17 cellular contexts compared by ENCODE assay signal in the genomic region with DNA sequence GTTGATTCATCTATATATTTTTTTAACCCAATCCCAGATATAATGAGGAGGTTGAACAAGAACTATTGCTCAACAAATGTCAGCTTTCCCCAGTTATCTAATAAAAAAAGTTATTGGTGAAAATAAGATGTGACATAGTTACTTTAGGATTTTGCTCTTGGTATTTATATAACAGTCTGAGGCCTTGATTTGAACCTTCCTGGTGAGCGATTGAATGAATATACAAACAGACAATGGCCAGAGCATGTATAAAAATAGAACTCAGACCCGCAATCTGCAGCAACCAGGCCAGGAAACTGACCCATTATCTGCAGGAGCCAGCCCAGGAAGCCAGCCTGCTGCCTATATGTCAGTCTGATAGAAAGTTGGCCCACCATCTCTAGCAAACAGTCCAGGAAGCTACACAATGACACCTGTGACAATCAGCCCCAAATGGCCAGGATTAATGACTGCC.
DNase-seq lines count a peak whose midpoint lies in the region; ATAC-seq and TF ChIP-seq lines count a peak whose summit lies in the region.
"Had no signal": no experiment of that assay in that cellular context is flagged by ENCODE, and none has a peak within 500 bp of the region (broad histone marks: within the 10 kb centered on the region; RNA-seq: fewer than 3 reads in every experiment).

No MANE protein-coding gene starts in this region.

- no peak overlapping the region for H3K9ac ChIP-seq in fibroblast of lung (ENCODE audit: insufficient read depth, low read length)

- intact Hi-C loops in sigmoid colon (cut with DNase I), result loop anchor here (5.0 to 10.0 kb wide), 2 partner anchors 85 to 142 kb away; partner anchors contain the start of gene UGGT1

- H2AFZ ChIP-seq in fibroblast of lung (ENCODE audit: low read length), result no peak overlapping the region
- H2AFZ ChIP-seq: hepatocyte had no signal

- H4K20me1 ChIP-seq in fibroblast of lung (ENCODE audit: control insufficient read depth, extremely low read depth, insufficient read depth, low read length), result no peaks in the 10 kb centered on the region

- peaks cover 2% of the 10 kb centered on the region for H3K27me3 ChIP-seq in fibroblast of lung (ENCODE audit: control insufficient read depth, insufficient read depth, low read length)
- H3K27me3 ChIP-seq in sigmoid colon, result no peaks in the 10 kb centered on the region
- H3K27me3 ChIP-seq: hepatocyte had no signal

- H3K9me3 ChIP-seq in fibroblast of lung (ENCODE audit: control insufficient read depth, insufficient read depth, low read depth, low read length) (no peaks in the 10 kb centered on the region), sigmoid colon (no peaks in the 10 kb centered on the region)
- H3K9me3 ChIP-seq: mucosa of descending colon, transverse colon had no signal

- no peaks in the 10 kb centered on the region for H3K79me2 ChIP-seq in fibroblast of lung (ENCODE audit: control insufficient read depth, insufficient read depth, low read length)
- H3K79me2 ChIP-seq: hepatocyte had no signal

- H3K4me3 ChIP-seq in fibroblast of lung (replicated peaks in 1 of 4; ENCODE audit: control extremely low read depth in 1 of 4, insufficient read depth in 1 of 4, low read depth in 3 of 4, low read length in 4 of 4) (no peak overlapping the region), sigmoid colon (no peak overlapping the region)
- H3K4me3 ChIP-seq: hepatocyte, mucosa of descending colon, transverse colon had no signal

- TF ChIP-seq CTCF in fibroblast of lung (conservative IDR thresholded peaks at IDR 0.05 in 1 of 2, IDR thresholded peaks at IDR 0.05 in 1 of 2; ENCODE audit: low read depth in 1 of 2, low read length in 2 of 2) (no peak), sigmoid colon (IDR thresholded peaks at IDR 0.05) (no peak)

- peak in 1 of 4 donors; percentile 54 for TF ChIP-seq EP300 in sigmoid colon (IDR thresholded peaks at IDR 0.05)

- ATAC-seq in SK-N-SH treated with all-trans-retinoic acid at 6 μM for 48 hours, result peak; percentile 3; the same call in 2 of the 3 replicates
- ATAC-seq: mucosa of descending colon; stimulated activated effector memory CD8-positive, alpha-beta T cell treated with anti-CD3 and anti-CD28 coated beads, Interleukin-12 subunit alpha, Interleukin-12 subunit beta, amount 100 ng/mL, for 72 hours had no signal

- WGBS in sigmoid colon, 2 donors, result 88 to 94% methylated on average over 2 of the region's 2 CpGs

- TF ChIP-seq POLR2A in sigmoid colon (IDR thresholded peaks at IDR 0.05), result no peak

- H3K4me1 ChIP-seq in fibroblast of lung (ENCODE audit: control insufficient read depth, extremely low read depth, insufficient read depth, low read length), result peaks cover 8% of the 10 kb centered on the region
- peaks cover 0 to 31% (median 24%) of the 10 kb centered on the region in 4 donors for H3K4me1 ChIP-seq in sigmoid colon

- H3K36me3 ChIP-seq in fibroblast of lung (ENCODE audit: control insufficient read depth, insufficient read depth, low read length) (no peaks in the 10 kb centered on the region), sigmoid colon (no peaks in the 10 kb centered on the region)
- H3K36me3 ChIP-seq: transverse colon had no signal

- H3K27ac ChIP-seq in fibroblast of lung (ENCODE audit: insufficient read depth, low read length), result peak overlapping the region; percentile 45
- peak overlapping the region in 3 of 4 donors; percentile 20 to 85 (median 76) for H3K27ac ChIP-seq in sigmoid colon
- H3K27ac ChIP-seq: hepatocyte had no signal

- DNase-seq in GM03348 (ENCODE audit: low spot score), result peak; percentile 22
- peak; percentile 70 to 86 for DNase-seq in fibroblast of lung (ENCODE audit: low read depth in 2 of 2)
- no peak for DNase-seq in sigmoid colon
- no peak for DNase-seq in NCI-H82 treated with DMSO at 0.1 percent for 48 hours (lab: John Stamatoyannopoulos, UW; ENCODE audit: unreplicated experiment)
- no peak for DNase-seq in NCI-H1436 (lab: John Stamatoyannopoulos, UW)
- no peak for DNase-seq in globus pallidus (ENCODE audit: low spot score)
- DNase-seq: activated CD4-positive, CD25-positive, alpha-beta regulatory T cell; activated CD8-positive, alpha-beta memory T cell treated with anti-CD3 and anti-CD28 coated beads for 24 hours; cortex of kidney; DMS79 treated with DMSO at 0.1 percent for 48 hours; mucosa of descending colon; NCI-H774; T-helper 1 cell; transverse colon had no signal

- H3K4me2 ChIP-seq in fibroblast of lung (ENCODE audit: extremely low read depth, insufficient read depth, low read length), result peak overlapping the region; percentile 52
- H3K4me2 ChIP-seq: hepatocyte had no signal

TF ChIP-seq in SK-N-SH treated with all-trans-retinoic acid at 6 μM for 48 hours, 23 proteins besides CTCF, POLR2A, EP300 and RAD21:
- TF ChIP-seq OSR1 (CRISPR knock-in tag; IDR thresholded peaks at IDR 0.05), result no peak
- TF ChIP-seq ISL1 (CRISPR knock-in tag; IDR thresholded peaks at IDR 0.05), result peak; percentile 28; the same call in 1 of the 2 replicates
- 0 out of 2 replicates have a peak, but pooled peaks have one; percentile 27 for TF ChIP-seq TOX (CRISPR knock-in tag; IDR thresholded peaks at IDR 0.05; ENCODE audit: borderline replicate concordance)

Comparison
In these comparisons a context has a peak if more than half of its experiments do, and no peak if none do; other contexts are left out.
1. DNase-seq: peak in GM03348 (single experiment) and fibroblast of lung (2 of 2); none in sigmoid colon (single experiment), NCI-H82 treated with DMSO at 0.1 percent for 48 hours (single experiment), NCI-H1436 (single experiment) and globus pallidus (single experiment).